In the genomic region with DNA sequence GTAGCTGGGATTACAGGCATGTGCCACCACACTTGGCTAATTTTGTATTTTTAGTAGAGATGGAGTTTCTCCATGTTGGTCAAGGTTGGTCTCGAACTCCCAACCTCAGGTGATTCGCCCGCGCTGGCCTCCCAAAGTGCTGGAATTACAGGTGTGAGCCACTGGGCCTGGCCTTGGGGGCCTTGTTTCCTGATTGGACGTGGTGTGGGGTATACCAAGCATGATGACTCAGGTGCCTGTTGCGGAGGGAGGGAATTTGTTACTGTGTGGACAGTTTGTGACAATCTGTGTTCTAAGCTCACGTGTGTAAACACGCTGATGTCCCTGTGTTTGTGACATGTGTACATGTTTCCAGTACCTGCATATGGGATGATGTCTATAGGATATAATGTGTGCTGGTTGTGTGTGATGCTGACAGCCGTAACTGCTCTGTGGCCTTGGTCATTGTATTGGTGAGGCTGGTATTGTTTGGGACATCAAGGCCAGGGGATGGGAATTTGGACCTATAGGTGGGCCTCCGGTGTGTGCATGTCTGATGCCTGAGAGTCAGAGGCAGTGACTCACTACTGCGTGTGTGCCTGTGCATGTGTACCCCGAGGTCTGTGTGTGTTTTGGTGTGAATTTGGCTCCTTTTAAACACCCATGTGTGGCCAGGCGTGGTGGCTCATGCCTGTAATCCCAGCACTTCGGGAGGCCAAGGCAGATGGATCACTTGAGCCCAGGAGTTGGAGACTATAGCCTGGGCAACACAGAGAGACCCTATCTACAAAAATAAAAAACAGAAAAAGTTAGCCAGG, we compare ENCODE assay signal across 7 cellular contexts. TPM values are rescaled to one million over a fixed set of nuclear protein-coding genes. Genes with fewer than 3 reads are reported as not detected.
DNase-seq lines count a peak whose midpoint lies in the region; ATAC-seq, FAIRE-seq and TF ChIP-seq lines count a peak whose summit lies in the region.

No MANE protein-coding gene starts in this region.

- H3K36me3 ChIP-seq in HUES48 (ENCODE audit: control insufficient read depth, insufficient read depth, low read length) (peaks cover 21% of the 10 kb centered on the region), kidney (ENCODE audit: control insufficient read depth in 1 of 2, insufficient read depth in 2 of 2, low read length in 2 of 2) (peaks cover 0 to 4% of the 10 kb centered on the region in 2 donors), stomach (peaks cover 11 to 32% (median 22%) of the 10 kb centered on the region in 4 donors)

- H3K4me1 ChIP-seq in HUES48 (ENCODE audit: control insufficient read depth, insufficient read depth, low read length) (peaks cover 10% of the 10 kb centered on the region), kidney (ENCODE audit: control insufficient read depth in 1 of 2, insufficient read depth in 1 of 2, low read depth in 1 of 2, low read length in 2 of 2) (peaks cover 9 to 30% of the 10 kb centered on the region in 2 donors), stomach (peaks cover 31 to 37% (median 33%) of the 10 kb centered on the region in 4 donors)

- no peak for TF ChIP-seq CTCF in kidney (IDR thresholded peaks at IDR 0.05; ENCODE audit: borderline replicate concordance, extremely low read depth, insufficient read depth)
- no peak for TF ChIP-seq CTCF in stomach (IDR thresholded peaks at IDR 0.05)

- peaks cover 6 to 14% of the 10 kb centered on the region in 2 donors for H3K36me3 Mint-ChIP-seq in activated T-cell treated with anti-CD3 and anti-CD28 coated beads, Interleukin-2, amount 50 U/mL, for 72 hours (ENCODE audit: insufficient read depth in 2 of 2)

- H3K27me3 ChIP-seq in HUES48 (ENCODE audit: control insufficient read depth, insufficient read depth, low read length) (no peaks in the 10 kb centered on the region), stomach (no peaks in the 10 kb centered on the region)

- 91 to 95% (median 93%) methylated on average over 14 of the region's 14 CpGs for WGBS in stomach, 5 donors

- H3K9ac ChIP-seq in HUES48 (ENCODE audit: low read depth, low read length), result no peak overlapping the region
- no peak overlapping the region for H3K9ac ChIP-seq in kidney (ENCODE audit: low read length in 2 of 2)

- TF ChIP-seq POLR2A in stomach (IDR thresholded peaks at IDR 0.05), result no peak

- no peak for DNase-seq in activated T-cell treated with anti-CD3 and anti-CD28 coated beads, Interleukin-2, amount 50 U/mL, for 72 hours
- peak; percentile 71 for DNase-seq in kidney
- no peak for DNase-seq in stomach
- DNase-seq in NCI-H446 (lab: John Stamatoyannopoulos, UW), result no peak
- no peak for DNase-seq in stimulated activated CD4-positive, alpha-beta T cell treated with anti-CD3 and anti-CD28 coated beads, Interleukin-4, amount 100 ng/mL, for 1 hour
- no peak for DNase-seq in posterior cingulate gyrus

- peak overlapping the region; percentile 99 for H3K4me3 Mint-ChIP-seq in activated T-cell treated with anti-CD3 and anti-CD28 coated beads, Interleukin-2, amount 50 U/mL, for 72 hours

- no peaks in the 10 kb centered on the region for H3K27me3 Mint-ChIP-seq in activated T-cell treated with anti-CD3 and anti-CD28 coated beads, Interleukin-2, amount 50 U/mL, for 72 hours (ENCODE audit: low read depth)

- H3K9me3 ChIP-seq in HUES48 (ENCODE audit: control insufficient read depth, insufficient read depth, low read length) (no peaks in the 10 kb centered on the region), kidney (ENCODE audit: control insufficient read depth in 1 of 2, low read length in 2 of 2) (no peaks in the 10 kb centered on the region), stomach (no peaks in the 10 kb centered on the region)

- no peak for TF ChIP-seq EP300 in stomach (IDR thresholded peaks at IDR 0.05)

- H3K27ac Mint-ChIP-seq in activated T-cell treated with anti-CD3 and anti-CD28 coated beads, Interleukin-2, amount 50 U/mL, for 72 hours, result peak overlapping the region; percentile 98

- no peaks in the 10 kb centered on the region for H3K9me3 Mint-ChIP-seq in activated T-cell treated with anti-CD3 and anti-CD28 coated beads, Interleukin-2, amount 50 U/mL, for 72 hours

- intact Hi-C loops in kidney (cut with DNase I) (no loop called here), stomach (cut with DNase I; ENCODE audit: low total_unique reads) (no loop called here), posterior cingulate gyrus (cut with DNase I) (loop anchor here (1.0 kb wide), 1 partner anchor 18 kb away; no protein-coding TSS in a partner anchor)

- no peak for FAIRE-seq in kidney (lab: Jason Lieb, UNC)

- H3K4me1 Mint-ChIP-seq in activated T-cell treated with anti-CD3 and anti-CD28 coated beads, Interleukin-2, amount 50 U/mL, for 72 hours (ENCODE audit: low read depth), result peaks cover 63% of the 10 kb centered on the region

- peak overlapping the region; percentile 94 for H3K27ac ChIP-seq in HUES48 (ENCODE audit: low read depth, low read length)
- H3K27ac ChIP-seq in kidney (ENCODE audit: low read depth in 2 of 2, low read length in 2 of 2), result peak overlapping the region; percentile 81 to 90
- H3K27ac ChIP-seq in stomach, result peak overlapping the region; percentile 85 to 99 (median 97)

- ATAC-seq in activated T-cell treated with anti-CD3 and anti-CD28 coated beads, Interleukin-2, amount 50 U/mL, for 72 hours (replicated peaks in 1 of 2), result no peak

- H3K4me3 ChIP-seq in HUES48 (ENCODE audit: low read depth, low read length) (no peak overlapping the region), kidney (ENCODE audit: low read length in 2 of 2) (peak overlapping the region in 1 of 2 donors; percentile 70), stomach (peak overlapping the region in 1 of 4 donors; percentile 96)

RNA-seq across cellular contexts. Expression of a gene that starts 1.6 kb away (rescaled TPM):
- 10 to 100 TPM; 90.5 to 91.8 TPM for total RNA-seq in activated T-cell treated with anti-CD3 and anti-CD28 coated beads, Interleukin-2, amount 50 U/mL, for 72 hours
- total RNA-seq in kidney (96.0 TPM), stomach (100 to 1,000 TPM in 1 of 5 donors, 10 to 100 TPM in 4; 30.0 to 115 (median 71.2) TPM)
- polyA plus RNA-seq in kidney (ENCODE audit: insufficient read depth, low read depth, low replicate concordance) (96.3 TPM), stomach (10 to 100 TPM; 69.8 to 73.9 (median 71.7) TPM)

RNA-seq across cellular contexts. Expression of a gene that starts 19.3 kb away (rescaled TPM):
- total RNA-seq in activated T-cell treated with anti-CD3 and anti-CD28 coated beads, Interleukin-2, amount 50 U/mL, for 72 hours, result 10 to 100 TPM; 44.4 to 45.7 TPM
- total RNA-seq in kidney (42.1 TPM), stomach (10 to 100 TPM in 4 of 5 donors, not detected in 1; 10.3 to 47.8 (median 28.9) TPM)
- polyA plus RNA-seq in kidney (ENCODE audit: insufficient read depth, low read depth, low replicate concordance) (61.7 TPM), stomach (10 to 100 TPM; 31.6 to 53.7 (median 39.2) TPM)

RNA-seq across cellular contexts. Expression of a gene that starts 22.0 kb away (rescaled TPM):
- 1 to 10 TPM in 1 of 2 donors, under 1 TPM in 1; 0.97 to 1.1 TPM for total RNA-seq in activated T-cell treated with anti-CD3 and anti-CD28 coated beads, Interleukin-2, amount 50 U/mL, for 72 hours
- total RNA-seq in kidney, result 6.5 TPM
- polyA plus RNA-seq in kidney (ENCODE audit: insufficient read depth, low read depth, low replicate concordance), result not detected
- total RNA-seq in stomach, result 1 to 10 TPM in 2 of 5 donors, not detected in 3; 2.9 to 8.1 TPM
- 10 to 100 TPM in 1 of 3 donors, 1 to 10 TPM in 1, not detected in 1; 2.8 to 10.1 TPM for polyA plus RNA-seq in stomach

RNA-seq across cellular contexts. Expression of a gene that starts 46.4 kb away (rescaled TPM):
- total RNA-seq in activated T-cell treated with anti-CD3 and anti-CD28 coated beads, Interleukin-2, amount 50 U/mL, for 72 hours, result 100 to 1,000 TPM; 201 to 290 TPM
- 48.7 TPM for total RNA-seq in kidney
- 52.6 TPM for polyA plus RNA-seq in kidney (ENCODE audit: insufficient read depth, low read depth, low replicate concordance)
- total RNA-seq in stomach, result 100 to 1,000 TPM in 2 of 5 donors, 10 to 100 TPM in 2, 1 to 10 TPM in 1; 4.9 to 258 (median 46.0) TPM
- polyA plus RNA-seq in stomach, result 10 to 100 TPM; 33.1 to 74.6 (median 71.6) TPM

RNA-seq across cellular contexts. Expression of a gene that starts 47.1 kb away (rescaled TPM):
- 10 to 100 TPM; 32.8 to 45.1 TPM for total RNA-seq in activated T-cell treated with anti-CD3 and anti-CD28 coated beads, Interleukin-2, amount 50 U/mL, for 72 hours
- total RNA-seq in kidney (8.7 TPM), stomach (10 to 100 TPM in 2 of 5 donors, 1 to 10 TPM in 2, under 1 TPM in 1; 0.73 to 24.6 (median 8.2) TPM)
- polyA plus RNA-seq in kidney (ENCODE audit: insufficient read depth, low read depth, low replicate concordance) (8.9 TPM), stomach (1 to 10 TPM; 5.5 to 9.7 (median 8.2) TPM)
